Comparison of ENCODE assay signal across 8 cellular contexts in genomic region chr3:41117398-41117870, GRCh38.
DNase-seq lines count a peak whose midpoint lies in the region; ATAC-seq and TF ChIP-seq lines count a peak whose summit lies in the region.

No MANE protein-coding gene starts in this region.

- CTCF ChIA-PET in CD8-positive, alpha-beta memory T cell (lab: Charles Lee): interaction anchor here (1.2 kb wide), 2 partner anchors 9 to 22 kb away, joined by 3 to 4 read pairs; no protein-coding TSS in a partner anchor

- H3K4me3 ChIP-seq in CD8-positive, alpha-beta memory T cell (ENCODE audit: low read length): peak overlapping the region; percentile 48
- no peak overlapping the region for H3K4me3 ChIP-seq in SU-DHL-6 (ENCODE audit: insufficient read depth, low read length, poor library complexity, severe bottlenecking)
- no peak overlapping the region for H3K4me3 ChIP-seq in left ventricle myocardium inferior
- no peak overlapping the region for H3K4me3 ChIP-seq in smooth muscle cell

- no peaks in the 10 kb centered on the region for H3K9me3 ChIP-seq in CD8-positive, alpha-beta memory T cell (ENCODE audit: low read length)
- H3K9me3 ChIP-seq in SU-DHL-6 (ENCODE audit: insufficient read depth, low read length) (no peaks in the 10 kb centered on the region), left ventricle myocardium inferior (replicated peaks) (no peaks in the 10 kb centered on the region), smooth muscle cell (replicated peaks; ENCODE audit: low read depth) (no peaks in the 10 kb centered on the region)

- H3K4me1 ChIP-seq in CD8-positive, alpha-beta memory T cell (ENCODE audit: insufficient read depth, low read length): peaks cover 24% of the 10 kb centered on the region
- peaks cover 31% of the 10 kb centered on the region for H3K4me1 ChIP-seq in left ventricle myocardium inferior
- H3K4me1 ChIP-seq in smooth muscle cell (ENCODE audit: low read depth): peaks cover 6% of the 10 kb centered on the region

- no peaks in the 10 kb centered on the region for H3K27me3 ChIP-seq in CD8-positive, alpha-beta memory T cell (ENCODE audit: insufficient read depth, low read length, poor library complexity, severe bottlenecking)
- H3K27me3 ChIP-seq in SU-DHL-6 (ENCODE audit: low read length) (no peaks in the 10 kb centered on the region), left ventricle myocardium inferior (ENCODE audit: low read depth) (no peaks in the 10 kb centered on the region), smooth muscle cell (ENCODE audit: low read depth) (no peaks in the 10 kb centered on the region)

- H3K4me2 ChIP-seq in SU-DHL-6 (ENCODE audit: low read depth, low read length, poor library complexity, severe bottlenecking): peak overlapping the region; percentile 39
- peak overlapping the region; percentile 36 for H3K4me2 ChIP-seq in smooth muscle cell

- peak overlapping the region; percentile 35 to 76 (median 70) for H3K4me3 Mint-ChIP-seq in CD8-positive, alpha-beta memory T cell
- peak overlapping the region; percentile 26 for H3K4me3 Mint-ChIP-seq in activated naive CD8-positive, alpha-beta T cell treated with anti-CD3 and anti-CD28 coated beads for 36 hours
- no peak overlapping the region for H3K4me3 Mint-ChIP-seq in endothelial cell (ENCODE audit: unreplicated experiment)

- 23% methylated on average over 15 of the region's 15 CpGs for WGBS in smooth muscle cell (ENCODE audit: low lambda C conversion rate)

- intact Hi-C loops in left ventricle myocardium inferior (cut with micrococcal nuclease): no loop called here

- peak overlapping the region; percentile 40 for H3K27ac ChIP-seq in CD8-positive, alpha-beta memory T cell (ENCODE audit: low read depth, low read length)
- no peak overlapping the region for H3K27ac ChIP-seq in SU-DHL-6 (ENCODE audit: low read depth, low read length)
- H3K27ac ChIP-seq in left ventricle myocardium inferior (replicated peaks): peak overlapping the region; percentile 53
- peak overlapping the region; percentile 80 for H3K27ac ChIP-seq in smooth muscle cell (ENCODE audit: low read depth)

- DNase-seq in CD8-positive, alpha-beta memory T cell: peak; percentile 62 to 91 (median 84)
- peak; percentile 88 for DNase-seq in HS-27A (ENCODE audit: low read depth)
- DNase-seq in activated naive CD8-positive, alpha-beta T cell treated with anti-CD3 and anti-CD28 coated beads for 36 hours: peak; percentile 86
- peak; percentile 91 for DNase-seq in left ventricle myocardium inferior
- no peak for DNase-seq in smooth muscle cell (lab: John Stamatoyannopoulos, UW; ENCODE audit: unreplicated experiment)
- DNase-seq in endothelial cell (ENCODE audit: low spot score): no peak

- POLR2A ChIA-PET in CD8-positive, alpha-beta memory T cell (lab: Charles Lee): interaction anchor here (1.1 to 1.8 kb wide), 2 partner anchors 82 to 86 kb away, joined by 3 to 12 read pairs; partner anchors contain the start of gene CTNNB1

- no peak for TF ChIP-seq CTCF in SU-DHL-6 (IDR thresholded peaks at IDR 0.05; ENCODE audit: insufficient read depth, low read length, poor library complexity, severe bottlenecking)
- no peak for TF ChIP-seq CTCF in left ventricle myocardium inferior (IDR thresholded peaks at IDR 0.05; ENCODE audit: borderline replicate concordance)
- no peak for TF ChIP-seq CTCF in smooth muscle cell (IDR thresholded peaks at IDR 0.05; ENCODE audit: borderline replicate concordance, insufficient read depth, poor library complexity, severe bottlenecking)
- TF ChIP-seq CTCF in endothelial cell (IDR thresholded peaks at IDR 0.05; ENCODE audit: unreplicated experiment): no peak

- H3K9me3 Mint-ChIP-seq in CD8-positive, alpha-beta memory T cell: no peaks in the 10 kb centered on the region
- no peaks in the 10 kb centered on the region for H3K9me3 Mint-ChIP-seq in activated naive CD8-positive, alpha-beta T cell treated with anti-CD3 and anti-CD28 coated beads for 36 hours
- no peaks in the 10 kb centered on the region for H3K9me3 Mint-ChIP-seq in endothelial cell (ENCODE audit: unreplicated experiment)

- H2AFZ ChIP-seq in SU-DHL-6 (ENCODE audit: low read depth, low read length, severe bottlenecking): peak overlapping the region; percentile 37
- peak overlapping the region; percentile 70 for H2AFZ ChIP-seq in smooth muscle cell (ENCODE audit: low read depth)

- H3K4me1 Mint-ChIP-seq in CD8-positive, alpha-beta memory T cell: peaks cover 25 to 30% (median 29%) of the 10 kb centered on the region in 3 donors
- H3K4me1 Mint-ChIP-seq in activated naive CD8-positive, alpha-beta T cell treated with anti-CD3 and anti-CD28 coated beads for 36 hours: peaks cover 24% of the 10 kb centered on the region
- H3K4me1 Mint-ChIP-seq in endothelial cell (ENCODE audit: unreplicated experiment): peaks cover 55% of the 10 kb centered on the region

- H4K20me1 ChIP-seq in SU-DHL-6 (ENCODE audit: low read depth, low read length) (no peaks in the 10 kb centered on the region), smooth muscle cell (ENCODE audit: low read depth) (no peaks in the 10 kb centered on the region)

- no peaks in the 10 kb centered on the region for H3K36me3 ChIP-seq in CD8-positive, alpha-beta memory T cell (ENCODE audit: insufficient read depth, low read length)
- H3K36me3 ChIP-seq in SU-DHL-6 (ENCODE audit: low read length) (no peaks in the 10 kb centered on the region), left ventricle myocardium inferior (no peaks in the 10 kb centered on the region), smooth muscle cell (ENCODE audit: low read depth) (no peaks in the 10 kb centered on the region)

- ATAC-seq in GM21360 (IDR thresholded peaks at IDR 0.05; ENCODE audit: unreplicated experiment): peak; percentile 93

- H3K9ac ChIP-seq in SU-DHL-6 (ENCODE audit: low read length): no peak overlapping the region
- H3K9ac ChIP-seq in smooth muscle cell (ENCODE audit: low read depth): peak overlapping the region; percentile 15

- H3K27ac Mint-ChIP-seq in CD8-positive, alpha-beta memory T cell: peak overlapping the region; percentile 74 to 97 (median 92)
- peak overlapping the region; percentile 83 for H3K27ac Mint-ChIP-seq in activated naive CD8-positive, alpha-beta T cell treated with anti-CD3 and anti-CD28 coated beads for 36 hours
- no peak overlapping the region for H3K27ac Mint-ChIP-seq in endothelial cell (ENCODE audit: unreplicated experiment)

- no peaks in the 10 kb centered on the region for H3K36me3 Mint-ChIP-seq in CD8-positive, alpha-beta memory T cell
- no peaks in the 10 kb centered on the region for H3K36me3 Mint-ChIP-seq in activated naive CD8-positive, alpha-beta T cell treated with anti-CD3 and anti-CD28 coated beads for 36 hours
- H3K36me3 Mint-ChIP-seq in endothelial cell (ENCODE audit: low read depth, unreplicated experiment): peaks cover 8% of the 10 kb centered on the region

- no peaks in the 10 kb centered on the region for H3K9me2 ChIP-seq in SU-DHL-6 (replicated peaks; ENCODE audit: insufficient read depth, low read length)

- H3K79me2 ChIP-seq in SU-DHL-6 (ENCODE audit: insufficient read depth, low read length): no peaks in the 10 kb centered on the region
- no peaks in the 10 kb centered on the region for H3K79me2 ChIP-seq in smooth muscle cell (ENCODE audit: low read depth)

- H3K27me3 Mint-ChIP-seq in CD8-positive, alpha-beta memory T cell: peaks cover 0 to 3% of the 10 kb centered on the region in 2 donors
- H3K27me3 Mint-ChIP-seq in activated naive CD8-positive, alpha-beta T cell treated with anti-CD3 and anti-CD28 coated beads for 36 hours: no peaks in the 10 kb centered on the region
- peaks cover 6% of the 10 kb centered on the region for H3K27me3 Mint-ChIP-seq in endothelial cell (ENCODE audit: unreplicated experiment)

- H3F3A ChIP-seq in SU-DHL-6 (ENCODE audit: insufficient read depth) (no peaks in the 10 kb centered on the region), smooth muscle cell (ENCODE audit: low read depth) (no peaks in the 10 kb centered on the region)

Comparison
In these comparisons a context has a peak if more than half of its experiments do, and no peak if none do; other contexts are left out.
1. DNase-seq: peak in CD8-positive, alpha-beta memory T cell (5 of 5), HS-27A (single experiment), activated naive CD8-positive, alpha-beta T cell treated with anti-CD3 and anti-CD28 coated beads for 36 hours (single experiment) and left ventricle myocardium inferior (single experiment); none in smooth muscle cell (single experiment) and endothelial cell (single experiment).